ENCODE assay signal across 8 cellular contexts in the genomic region with DNA sequence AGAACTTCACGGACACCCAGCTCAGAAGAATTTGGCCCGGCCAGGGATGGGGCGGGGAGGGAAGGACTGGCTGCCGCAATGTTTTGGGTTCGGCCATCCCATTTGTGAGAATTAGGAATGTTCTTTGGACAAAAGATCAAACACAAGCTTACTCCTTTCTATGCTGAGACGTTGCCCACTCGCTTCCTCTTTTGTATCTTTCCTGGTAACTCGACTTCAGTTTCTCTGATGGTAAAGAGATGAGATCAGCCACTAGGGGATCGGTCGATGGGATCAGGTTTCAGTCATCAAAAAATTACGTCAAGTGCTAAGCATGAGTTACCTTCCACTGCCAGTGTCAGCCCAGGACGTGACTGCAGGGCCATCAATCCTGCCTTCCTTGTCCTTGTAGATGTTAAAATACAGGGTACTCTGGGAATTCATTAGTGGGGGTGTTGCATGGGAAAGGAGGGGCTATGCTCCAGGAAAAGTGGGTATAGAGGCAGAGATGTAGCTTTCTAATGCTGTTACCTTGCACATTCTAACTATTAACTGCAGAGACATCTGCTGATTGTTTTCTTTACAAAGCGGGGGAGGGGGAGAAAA.
DNase-seq lines count a peak whose midpoint lies in the region; ATAC-seq and TF ChIP-seq lines count a peak whose summit lies in the region.

No MANE protein-coding gene starts in this region.

- H3K18ac ChIP-seq in IMR-90 (ENCODE audit: low read depth, low read length): peak overlapping the region; percentile 38; the same call in 1 of the 2 replicates

- POLR2A ChIA-PET in IMR-90 (lab: Charles Lee; ENCODE audit: unreplicated experiment): no interaction called here

- in situ Hi-C loops in IMR-90 (cut with MboI; ENCODE audit: low sequenced_read_pairs): loop anchor here (25.0 kb wide), 1 partner anchor 775 kb away; no protein-coding TSS in a partner anchor

- H3K56ac ChIP-seq in IMR-90 (ENCODE audit: extremely low read depth, insufficient read depth, low read length): no peak overlapping the region

- no peak overlapping the region for H3K9ac ChIP-seq in BLaER1
- H3K9ac ChIP-seq in IMR-90 (ENCODE audit: low read depth, low read length): peak overlapping the region; percentile 47

- H3K27me3 ChIP-seq in BLaER1 (no peaks in the 10 kb centered on the region), IMR-90 (ENCODE audit: control insufficient read depth, insufficient read depth, low read length) (no peaks in the 10 kb centered on the region), hepatocyte (no peaks in the 10 kb centered on the region), thyroid gland (no peaks in the 10 kb centered on the region)

- dilution Hi-C loops in IMR-90 (cut with HindIII; ENCODE audit: low sequenced_read_pairs, unreplicated experiment): no loop called here

- CTCF ChIA-PET in IMR-90 (lab: Yijun Ruan, JAX): no interaction called here

- BruUV-seq in IMR-90 (replicated peaks; lab: Mats Ljungman, UMichigan): no TSS peak

- H3K23ac ChIP-seq in IMR-90 (ENCODE audit: low read depth, low read length): no peak overlapping the region

- TF ChIP-seq CTCF in IMR-90 (conservative IDR thresholded peaks at IDR 0.05; ENCODE audit: low read depth, low read length) (peak; percentile 19; the same call in 1 of the 2 replicates), hepatocyte (IDR thresholded peaks at IDR 0.05; ENCODE audit: poor library complexity) (peak; percentile 23), thyroid gland (IDR thresholded peaks at IDR 0.05) (peak in 3 of 6 experiments; percentile 39 to 53 (median 42)), GM10266 (IDR thresholded peaks at IDR 0.05; ENCODE audit: control insufficient read depth, insufficient read depth, low read depth, missing control alignments) (no peak)

- H3K14ac ChIP-seq in IMR-90 (replicated peaks; ENCODE audit: low read depth, low read length): no peak overlapping the region

- no peak overlapping the region for H2BK15ac ChIP-seq in IMR-90 (ENCODE audit: low read depth, low read length)

- H3K79me2 ChIP-seq in hepatocyte: no peaks in the 10 kb centered on the region

- no peak overlapping the region for H4K5ac ChIP-seq in IMR-90 (ENCODE audit: low read depth, low read length)

- H3K4me3 ChIP-seq in BLaER1: no peak overlapping the region
- H3K4me3 ChIP-seq in IMR-90 (ENCODE audit: insufficient read depth, low read depth, low read length): no peak overlapping the region
- no peak overlapping the region for H3K4me3 ChIP-seq in hepatocyte
- H3K4me3 ChIP-seq in thyroid gland (replicated peaks in 1 of 3): no peak overlapping the region

- peak; percentile 72 for ATAC-seq in IMR-90 (ENCODE audit: low read depth)

- no peak overlapping the region for H2AK5ac ChIP-seq in IMR-90 (ENCODE audit: low read depth, low read length)

- H2AFZ ChIP-seq in IMR-90 (replicated peaks; ENCODE audit: low read length, poor library complexity): peak overlapping the region; percentile 4
- H2AFZ ChIP-seq in hepatocyte: peak overlapping the region; percentile 9

- H4K91ac ChIP-seq in IMR-90 (ENCODE audit: insufficient read depth, low read depth, low read length): no peak overlapping the region

- H3K27ac ChIP-seq in BLaER1 (no peak overlapping the region), IMR-90 (ENCODE audit: insufficient read depth, low read length) (peak overlapping the region; percentile 59), hepatocyte (peak overlapping the region; percentile 75), thyroid gland (peak overlapping the region; percentile 28 to 54 (median 39))

- intact Hi-C loops in IMR-90 (cut with micrococcal nuclease) (no loop called here), thyroid gland (cut with DNase I) (no loop called here)

- H3K4me2 ChIP-seq in BLaER1: peak overlapping the region; percentile 5; the same call in 1 of the 2 replicates
- H3K4me2 ChIP-seq in IMR-90 (ENCODE audit: low read depth, low read length): peak overlapping the region; percentile 61
- peak overlapping the region; percentile 53 for H3K4me2 ChIP-seq in hepatocyte

- no peaks in the 10 kb centered on the region for H3K9me2 ChIP-seq in hepatocyte (replicated peaks; ENCODE audit: insufficient read depth)

- H3K4me1 ChIP-seq in BLaER1 (no peaks in the 10 kb centered on the region; the same call in 1 of the 2 replicates), IMR-90 (ENCODE audit: control insufficient read depth, insufficient read depth, low read length) (no peaks in the 10 kb centered on the region), hepatocyte (ENCODE audit: insufficient read depth) (no peaks in the 10 kb centered on the region), thyroid gland (peaks cover 0 to 9% of the 10 kb centered on the region in 2 donors)

- no peak overlapping the region for H2AK9ac ChIP-seq in IMR-90 (replicated peaks; ENCODE audit: low read depth, low read length, poor library complexity)

- WGBS in IMR-90 (ENCODE audit: extremely low coverage in 2 of 2, insufficient read length in 1 of 2), 2 experiments: no CpG with 5 or more reads among the region's 13 CpGs
- WGBS in hepatocyte (ENCODE audit: low lambda C conversion rate, missing lambda C conversion rate): 31% methylated on average over 13 of the region's 13 CpGs
- 18 to 20% methylated on average over 13 of the region's 13 CpGs for WGBS in thyroid gland, 2 donors

- no peak overlapping the region for H4K8ac ChIP-seq in IMR-90 (ENCODE audit: low read depth in 2 of 2, low read length in 2 of 2)

- H3K4ac ChIP-seq in IMR-90 (ENCODE audit: low read depth, low read length): no peak overlapping the region

- no peak for TF ChIP-seq RAD21 in IMR-90 (IDR thresholded peaks at IDR 0.05; ENCODE audit: low read length)

- no peak for TF ChIP-seq POLR2A in IMR-90 (IDR thresholded peaks at IDR 0.05; ENCODE audit: low read depth, low read length)
- TF ChIP-seq POLR2A in thyroid gland (IDR thresholded peaks at IDR 0.05): peak in 1 of 2 donors; percentile 21

- no peak overlapping the region for H2BK5ac ChIP-seq in IMR-90 (ENCODE audit: low read depth, low read length, poor library complexity, severe bottlenecking)

- no peaks in the 10 kb centered on the region for H3K79me1 ChIP-seq in IMR-90 (ENCODE audit: low read depth in 1 of 2, low read length in 2 of 2)

- H2BK20ac ChIP-seq in IMR-90 (ENCODE audit: low read depth, low read length): no peak overlapping the region

- H4K20me1 ChIP-seq in BLaER1 (no peaks in the 10 kb centered on the region), IMR-90 (ENCODE audit: insufficient read depth, low read length) (no peaks in the 10 kb centered on the region), hepatocyte (ENCODE audit: insufficient read depth, poor library complexity, severe bottlenecking) (no peaks in the 10 kb centered on the region)

- no peaks in the 10 kb centered on the region for H3K9me1 ChIP-seq in IMR-90 (ENCODE audit: insufficient read depth, low read length)

- H3K36me3 ChIP-seq in BLaER1 (no peaks in the 10 kb centered on the region), IMR-90 (ENCODE audit: control insufficient read depth, insufficient read depth, low read length) (no peaks in the 10 kb centered on the region), hepatocyte (replicated peaks; ENCODE audit: insufficient read depth, low read depth) (no peaks in the 10 kb centered on the region), thyroid gland (no peaks in the 10 kb centered on the region)

- DNase-seq in IMR-90 (peak; percentile 47), T1000 (lab: John Stamatoyannopoulos, UW) (peak; percentile 56), hepatocyte (ENCODE audit: low spot score) (peak; percentile 67), thyroid gland (peak; percentile 23 to 52), foreskin melanocyte (no peak), GM10266 (ENCODE audit: extremely low spot score) (no peak), NCI-H1105 (lab: John Stamatoyannopoulos, UW) (no peak)

- no peaks in the 10 kb centered on the region for H3K9me3 ChIP-seq in BLaER1
- no peaks in the 10 kb centered on the region for H3K9me3 ChIP-seq in IMR-90 (ENCODE audit: control insufficient read depth, insufficient read depth, low read length)
- no peaks in the 10 kb centered on the region for H3K9me3 ChIP-seq in hepatocyte (ENCODE audit: low read depth)
- H3K9me3 ChIP-seq in thyroid gland: no peaks in the 10 kb centered on the region

- H2BK120ac ChIP-seq in IMR-90 (ENCODE audit: low read depth, low read length): no peak overlapping the region

TF ChIP-seq in IMR-90, 13 proteins besides CTCF, POLR2A, EP300 and RAD21:
- no peak for TF ChIP-seq USF2 (IDR thresholded peaks at IDR 0.05; ENCODE audit: low read depth, low read length)
- no peak for TF ChIP-seq MAZ (IDR thresholded peaks at IDR 0.05; ENCODE audit: borderline replicate concordance, low read depth, low read length)
- TF ChIP-seq NFE2L2 (IDR thresholded peaks at IDR 0.05; ENCODE audit: low read depth, low read length): no peak
- TF ChIP-seq FOS (IDR thresholded peaks at IDR 0.05; ENCODE audit: low read depth, low read length): no peak
- TF ChIP-seq CEBPB (IDR thresholded peaks at IDR 0.05; ENCODE audit: low read depth, low read length): no peak
- TF ChIP-seq SMC3 (IDR thresholded peaks at IDR 0.05; ENCODE audit: low read depth, low read length): no peak
- TF ChIP-seq RFX5 (IDR thresholded peaks at IDR 0.05; ENCODE audit: low read depth, low read length): no peak
- TF ChIP-seq CHD1 (IDR thresholded peaks at IDR 0.05; ENCODE audit: low read depth, low read length): no peak
- no peak for TF ChIP-seq MXI1 (IDR thresholded peaks at IDR 0.05; ENCODE audit: borderline replicate concordance, low read depth, low read length)
- TF ChIP-seq BHLHE40 (IDR thresholded peaks at IDR 0.05; ENCODE audit: low read depth, low read length): no peak
- no peak for TF ChIP-seq RCOR1 (IDR thresholded peaks at IDR 0.05; ENCODE audit: insufficient replicate concordance, low read length)
- TF ChIP-seq MAFK (IDR thresholded peaks at IDR 0.05; ENCODE audit: low read depth, low read length): no peak
- TF ChIP-seq, protein P1, sequence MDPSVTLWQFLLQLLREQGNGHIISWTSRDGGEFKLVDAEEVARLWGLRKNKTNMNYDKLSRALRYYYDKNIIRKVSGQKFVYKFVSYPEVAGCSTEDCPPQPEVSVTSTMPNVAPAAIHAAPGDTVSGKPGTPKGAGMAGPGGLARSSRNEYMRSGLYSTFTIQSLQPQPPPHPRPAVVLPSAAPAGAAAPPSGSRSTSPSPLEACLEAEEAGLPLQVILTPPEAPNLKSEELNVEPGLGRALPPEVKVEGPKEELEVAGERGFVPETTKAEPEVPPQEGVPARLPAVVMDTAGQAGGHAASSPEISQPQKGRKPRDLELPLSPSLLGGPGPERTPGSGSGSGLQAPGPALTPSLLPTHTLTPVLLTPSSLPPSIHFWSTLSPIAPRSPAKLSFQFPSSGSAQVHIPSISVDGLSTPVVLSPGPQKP (IDR thresholded peaks at IDR 0.05; ENCODE audit: borderline replicate concordance, low read depth, low read length): no peak

Comparison
In these comparisons a context has a peak if more than half of its experiments do, and no peak if none do; other contexts are left out.
1. H3K4me2 ChIP-seq: peak in every context shown above with its lines; median percentile 61 in IMR-90; 53 in hepatocyte; 5 in BLaER1.
2. DNase-seq: peak in IMR-90 (single experiment), T1000 (single experiment), hepatocyte (single experiment) and thyroid gland (2 of 2); none in foreskin melanocyte (single experiment), GM10266 (single experiment) and NCI-H1105 (single experiment).